13 cellular contexts compared by ENCODE assay signal in the genomic region with DNA sequence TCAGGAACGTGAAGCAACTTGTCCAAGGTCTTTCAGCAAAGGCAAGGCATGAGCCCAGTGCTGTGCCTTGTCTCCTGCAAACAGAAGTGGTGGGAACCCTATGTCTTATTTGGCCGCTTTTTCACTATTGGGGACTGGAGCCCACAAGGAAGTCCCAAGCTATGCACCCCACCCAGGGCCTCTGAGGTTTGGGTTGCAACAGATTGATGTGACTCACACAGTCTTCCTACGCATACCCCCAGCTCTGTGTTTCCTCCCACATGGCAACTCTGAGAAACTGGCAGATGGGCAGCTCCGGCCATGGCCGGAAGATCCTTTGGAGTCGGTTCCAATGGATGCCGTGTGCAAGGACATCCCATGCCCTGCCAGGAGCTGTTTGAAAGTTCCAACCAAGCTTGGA. TPM values are rescaled to one million over a fixed set of nuclear protein-coding genes. Genes with fewer than 3 reads are reported as not detected.
DNase-seq lines count a peak whose midpoint lies in the region; ATAC-seq and TF ChIP-seq lines count a peak whose summit lies in the region.
"Had no signal": no experiment of that assay in that cellular context is flagged by ENCODE, and none has a peak within 500 bp of the region (broad histone marks: within the 10 kb centered on the region; RNA-seq: fewer than 3 reads in every experiment).

No MANE protein-coding gene starts in this region.

- intact Hi-C loops in ascending aorta (cut with DNase I) (no loop called here), left lung (cut with DNase I) (no loop called here)

- H3K9me3 ChIP-seq in ascending aorta (no peaks in the 10 kb centered on the region), left lung (no peaks in the 10 kb centered on the region), Peyer's patch (no peaks in the 10 kb centered on the region)
- H3K9me3 ChIP-seq: body of pancreas had no signal

- peak; percentile 77 for ATAC-seq in left lung
- ATAC-seq in HG03342 (IDR thresholded peaks at IDR 0.05; ENCODE audit: unreplicated experiment): no peak
- ATAC-seq: body of pancreas had no signal

- H3K23ac ChIP-seq in mesendoderm (ENCODE audit: low read length): no peak overlapping the region

- H3K4ac ChIP-seq in mesendoderm (ENCODE audit: low read depth, low read length): no peak overlapping the region

- H3K27me3 ChIP-seq in ACC112 (ENCODE audit: insufficient read depth, low read length) (no peaks in the 10 kb centered on the region), ascending aorta (no peaks in the 10 kb centered on the region), left lung (no peaks in the 10 kb centered on the region), Peyer's patch (no peaks in the 10 kb centered on the region), mesendoderm (ENCODE audit: insufficient read depth, low read length, poor library complexity) (no peaks in the 10 kb centered on the region)
- H3K27me3 ChIP-seq: body of pancreas had no signal

- no peak overlapping the region for H2AK5ac ChIP-seq in mesendoderm (ENCODE audit: low read length)

- peak overlapping the region; percentile 63 for H3K27ac ChIP-seq in ACC112 (ENCODE audit: low read depth, low read length)
- H3K27ac ChIP-seq in ascending aorta: no peak overlapping the region
- H3K27ac ChIP-seq in left lung: no peak overlapping the region
- no peak overlapping the region for H3K27ac ChIP-seq in Peyer's patch
- H3K27ac ChIP-seq in mesendoderm (ENCODE audit: low read depth, low read length): no peak overlapping the region
- H3K27ac ChIP-seq: body of pancreas had no signal

- H2BK5ac ChIP-seq in mesendoderm (ENCODE audit: low read length): no peak overlapping the region

- no peak overlapping the region for H2BK120ac ChIP-seq in mesendoderm (ENCODE audit: low read depth, low read length)

- H3K9ac ChIP-seq in mesendoderm (ENCODE audit: low read length): no peak overlapping the region

- H4K5ac ChIP-seq in mesendoderm (ENCODE audit: low read length): no peak overlapping the region

- DNase-seq in HT1080 (ENCODE audit: low read depth) (peak; percentile 60), ascending aorta (ENCODE audit: low spot score in 2 of 2) (peak; percentile 30 to 74), left lung (peak in 1 of 2 donors; percentile 62), Peyer's patch (no peak), mesendoderm (no peak), NCI-H526 treated with DMSO at 0.1 percent for 48 hours (lab: John Stamatoyannopoulos, UW) (no peak)
- DNase-seq: activated CD4-positive, alpha-beta T cell treated with anti-CD3 and anti-CD28 coated beads for 48 hours; NCI-H1048; NCI-H524; SW 1271 had no signal

- H2AFZ ChIP-seq in ACC112 (ENCODE audit: low read length, unreplicated experiment): no peak overlapping the region

- TF ChIP-seq CTCF in ascending aorta (IDR thresholded peaks at IDR 0.05): no peak
- no peak for TF ChIP-seq CTCF in left lung (IDR thresholded peaks at IDR 0.05)
- TF ChIP-seq CTCF in Peyer's patch (IDR thresholded peaks at IDR 0.05): no peak

- TF ChIP-seq POLR2A in Peyer's patch (IDR thresholded peaks at IDR 0.05): no peak

- no peak overlapping the region for H2BK15ac ChIP-seq in mesendoderm (replicated peaks; ENCODE audit: low read depth)

- no CpG with 5 or more reads among the region's 7 CpGs for WGBS in mesendoderm (ENCODE audit: extremely low coverage, insufficient coverage, low lambda C conversion rate)

- H3K4me1 ChIP-seq in ACC112 (ENCODE audit: control insufficient read depth, insufficient read depth, low read length, unreplicated experiment) (peaks cover 24% of the 10 kb centered on the region), ascending aorta (peaks cover 6 to 11% of the 10 kb centered on the region in 2 donors), left lung (peaks cover 0 to 13% of the 10 kb centered on the region in 2 donors), Peyer's patch (no peaks in the 10 kb centered on the region), mesendoderm (ENCODE audit: control insufficient read depth, low read depth, low read length) (no peaks in the 10 kb centered on the region)
- H3K4me1 ChIP-seq: body of pancreas had no signal

- H3K79me1 ChIP-seq in mesendoderm (ENCODE audit: low read length): no peaks in the 10 kb centered on the region

- H3K4me3 ChIP-seq in ACC112 (ENCODE audit: low read depth, low read length): no peak overlapping the region
- H3K4me3 ChIP-seq in ascending aorta: no peak overlapping the region
- no peak overlapping the region for H3K4me3 ChIP-seq in left lung
- no peak overlapping the region for H3K4me3 ChIP-seq in Peyer's patch
- H3K4me3 ChIP-seq in mesendoderm (ENCODE audit: low read length): no peak overlapping the region
- H3K4me3 ChIP-seq: body of pancreas had no signal

- H3K56ac ChIP-seq in mesendoderm (ENCODE audit: low read length): no peak overlapping the region

- H3K36me3 ChIP-seq in ACC112 (ENCODE audit: insufficient read depth, low read length) (no peaks in the 10 kb centered on the region), ascending aorta (no peaks in the 10 kb centered on the region), left lung (no peaks in the 10 kb centered on the region), Peyer's patch (no peaks in the 10 kb centered on the region), mesendoderm (ENCODE audit: control insufficient read depth, insufficient read depth, low read length) (no peaks in the 10 kb centered on the region)

- no peak overlapping the region for H3K18ac ChIP-seq in mesendoderm (ENCODE audit: low read length)

- H3K4me2 ChIP-seq in mesendoderm (ENCODE audit: low read length): no peak overlapping the region

- H4K8ac ChIP-seq in mesendoderm (ENCODE audit: low read depth, low read length): no peak overlapping the region

- H3K79me2 ChIP-seq in ACC112 (ENCODE audit: control insufficient read depth, insufficient read depth, low read length, unreplicated experiment): no peaks in the 10 kb centered on the region
- no peaks in the 10 kb centered on the region for H3K79me2 ChIP-seq in mesendoderm (ENCODE audit: control insufficient read depth, insufficient read depth, low read length)

RNA-seq across cellular contexts. Expression of a gene that starts 28.3 kb away (rescaled TPM):
- 0.21 TPM in 1 of 2 replicates, not detected in the other for total RNA-seq in HT1080 (2014; rRNA removed; shearing (Covaris generic))
- polyA plus RNA-seq in HT1080 (2015; cell fraction: cytosol; rRNA removed): not detected in 2 replicates
- polyA plus RNA-seq in HT1080 (2015; cell fraction: nucleus; rRNA removed): not detected in 2 replicates
- total RNA-seq in ascending aorta (45.3 TPM), left lung (10 to 100 TPM; 19.0 to 31.2 TPM), Peyer's patch (10 to 100 TPM in 1 of 4 donors, 1 to 10 TPM in 3; 1.1 to 18.2 (median 4.1) TPM)
- polyA plus RNA-seq in mesendoderm (2013, experiment 1 of 2): 1.6 TPM
- 1.6 TPM for polyA plus RNA-seq in mesendoderm (2013, experiment 2 of 2)

Comparison
In these comparisons a context has a peak if more than half of its experiments do, and no peak if none do; other contexts are left out.
1. DNase-seq: peak in HT1080 (single experiment) and ascending aorta (2 of 2); none in Peyer's patch (0 of 3), mesendoderm (single experiment) and NCI-H526 treated with DMSO at 0.1 percent for 48 hours (single experiment).